ENCODE assay signal across 26 cellular contexts in the genomic region with DNA sequence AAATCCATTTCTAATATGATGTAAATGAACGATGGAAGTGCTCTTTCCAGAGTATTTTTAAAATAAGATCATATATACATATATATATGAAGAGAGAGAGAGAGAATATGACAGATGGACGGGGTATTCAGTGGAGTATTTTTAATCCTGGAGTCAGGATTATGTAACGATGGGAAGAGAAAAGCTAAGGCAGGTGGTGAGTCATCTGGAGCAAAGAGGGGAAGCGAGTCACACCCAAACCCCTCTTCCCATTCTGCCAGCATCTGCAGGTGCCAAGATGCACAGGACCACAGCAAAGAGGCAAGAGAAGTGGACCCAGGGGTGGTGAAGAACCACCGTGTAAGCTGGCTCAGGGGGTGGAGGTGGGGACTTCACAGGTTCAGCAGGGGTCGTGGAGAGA.
"Had no signal": no experiment of that assay in that cellular context is flagged by ENCODE, and none has a peak within 500 bp of the region (broad histone marks: within the 10 kb centered on the region; RNA-seq: fewer than 3 reads in every experiment).

No MANE protein-coding gene starts in this region.

- H3K36me3 ChIP-seq: cardiac muscle cell, left lung, right atrium auricular region, suprapubic skin, transverse colon, uterus had no signal

- H3K4me1 Mint-ChIP-seq: activated CD4-positive, alpha-beta memory T cell treated with anti-CD3 and anti-CD28 coated beads, Interleukin-2, amount 10 ng/mL, durations not matched to agents 7 days and 5 days; activated CD4-positive, alpha-beta T cell treated with anti-CD3 and anti-CD28 coated beads, Interleukin-2, amount 10 ng/mL, durations not matched to agents 24 days and 14 days; immature natural killer cell; mesothelial cell of epicardium; natural killer cell had no signal

- DNase-seq: activated CD4-positive, alpha-beta memory T cell treated with anti-CD3 and anti-CD28 coated beads, Interleukin-2, amount 10 ng/mL, durations not matched to agents 7 days and 5 days; activated CD4-positive, alpha-beta T cell treated with anti-CD3 and anti-CD28 coated beads, Interleukin-2, amount 10 ng/mL, durations not matched to agents 24 days and 14 days; activated effector memory CD4-positive, alpha-beta T cell treated with Interleukin-2 at 50 U/mL for 16 hours; activated naive CD4-positive, alpha-beta T cell treated with anti-CD3 and anti-CD28 coated beads for 36 hours; activated T-cell treated with anti-CD3 and anti-CD28 coated beads, Interleukin-2, amount 50 U/mL, for 72 hours; amygdala; dermis blood vessel endothelial cell; effector memory CD4-positive, alpha-beta T cell; foreskin melanocyte; glutamatergic neuron; immature natural killer cell; kidney glomerular epithelial cell; left lung; natural killer cell; stimulated activated CD4-positive, alpha-beta T cell treated with anti-CD3 and anti-CD28 coated beads, Interleukin-4, amount 100 ng/mL, for 24 hours; stimulated activated naive CD8-positive, alpha-beta T cell treated with anti-CD3 and anti-CD28 coated beads, Interleukin-15, Interleukin-2, amounts not matched to agents 100 U/mL and 50 U/mL, for 24 hours; transverse colon; uterus had no signal

- H3K27ac ChIP-seq: cardiac muscle cell, hepatocyte, left lung, right atrium auricular region, suprapubic skin, transverse colon, uterus had no signal

- H3K4me1 ChIP-seq: left lung, right atrium auricular region, suprapubic skin, transverse colon, uterus had no signal

- ATAC-seq: activated CD4-positive, CD25-positive, alpha-beta regulatory T cell treated with anti-CD3 and anti-CD28 coated beads, Interleukin-2, amount 50 U/mL, for 24 hours; activated T-cell treated with anti-CD3 and anti-CD28 coated beads, Interleukin-2, amount 50 U/mL, for 72 hours; esophagus mucosa; left lung; natural killer cell; stimulated activated naive CD8-positive, alpha-beta T cell treated with anti-CD3 and anti-CD28 coated beads, Interleukin-15, Interleukin-2, amounts not matched to agents 100 U/mL and 50 U/mL, for 24 hours had no signal

- H3K9me3 Mint-ChIP-seq: activated CD4-positive, alpha-beta memory T cell treated with anti-CD3 and anti-CD28 coated beads, Interleukin-2, amount 10 ng/mL, durations not matched to agents 7 days and 5 days; activated CD4-positive, alpha-beta T cell treated with anti-CD3 and anti-CD28 coated beads, Interleukin-2, amount 10 ng/mL, durations not matched to agents 24 days and 14 days; activated naive CD4-positive, alpha-beta T cell treated with anti-CD3 and anti-CD28 coated beads for 36 hours; activated T-cell treated with anti-CD3 and anti-CD28 coated beads, Interleukin-2, amount 50 U/mL, for 72 hours; mesothelial cell of epicardium; natural killer cell had no signal

- H3K4me3 Mint-ChIP-seq: activated CD4-positive, alpha-beta memory T cell treated with anti-CD3 and anti-CD28 coated beads, Interleukin-2, amount 10 ng/mL, durations not matched to agents 7 days and 5 days; activated CD4-positive, alpha-beta T cell treated with anti-CD3 and anti-CD28 coated beads, Interleukin-2, amount 10 ng/mL, durations not matched to agents 24 days and 14 days; activated naive CD4-positive, alpha-beta T cell treated with anti-CD3 and anti-CD28 coated beads for 36 hours; activated T-cell treated with anti-CD3 and anti-CD28 coated beads, Interleukin-2, amount 50 U/mL, for 72 hours; immature natural killer cell; mesothelial cell of epicardium; natural killer cell had no signal

- H3K9me3 ChIP-seq: left lung, right atrium auricular region, suprapubic skin, transverse colon, uterus had no signal

- H3K36me3 Mint-ChIP-seq: immature natural killer cell, mesothelial cell of epicardium, natural killer cell had no signal

- H3K27me3 Mint-ChIP-seq: activated CD4-positive, alpha-beta memory T cell treated with anti-CD3 and anti-CD28 coated beads, Interleukin-2, amount 10 ng/mL, durations not matched to agents 7 days and 5 days; activated CD4-positive, alpha-beta T cell treated with anti-CD3 and anti-CD28 coated beads, Interleukin-2, amount 10 ng/mL, durations not matched to agents 24 days and 14 days had no signal

- H3K27me3 ChIP-seq: cardiac muscle cell, right atrium auricular region, transverse colon, uterus had no signal

- H3K27ac Mint-ChIP-seq: activated CD4-positive, alpha-beta memory T cell treated with anti-CD3 and anti-CD28 coated beads, Interleukin-2, amount 10 ng/mL, durations not matched to agents 7 days and 5 days; activated CD4-positive, alpha-beta T cell treated with anti-CD3 and anti-CD28 coated beads, Interleukin-2, amount 10 ng/mL, durations not matched to agents 24 days and 14 days; activated naive CD4-positive, alpha-beta T cell treated with anti-CD3 and anti-CD28 coated beads for 36 hours; activated T-cell treated with anti-CD3 and anti-CD28 coated beads, Interleukin-2, amount 50 U/mL, for 72 hours; immature natural killer cell; mesothelial cell of epicardium; natural killer cell; progenitor cell of endocrine pancreas had no signal

- H3K4me3 ChIP-seq: cardiac muscle cell, hepatocyte, left lung, right atrium auricular region, suprapubic skin, transverse colon, uterus had no signal
